8 cellular contexts compared by ENCODE assay signal in the genomic region with DNA sequence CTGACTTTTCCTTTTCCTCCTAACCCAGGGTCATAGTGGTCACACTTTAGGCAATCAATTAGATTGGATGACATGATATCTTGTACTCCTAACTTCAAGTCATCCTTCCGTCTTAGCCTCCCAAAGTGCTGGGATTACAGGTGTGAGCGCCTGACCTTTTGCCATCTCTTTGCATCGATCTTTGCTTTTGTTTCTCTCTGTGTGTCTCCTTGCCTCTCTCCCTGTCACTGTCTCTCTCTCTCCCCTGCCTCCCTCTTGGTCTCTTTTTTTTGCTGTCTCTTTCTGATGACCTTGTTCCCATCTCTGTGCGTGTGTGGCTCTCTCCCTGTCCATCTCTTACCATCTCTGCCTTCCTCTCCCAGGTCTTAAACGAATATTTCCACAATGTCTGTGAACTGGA. TPM values are rescaled to one million over a fixed set of nuclear protein-coding genes. Genes with fewer than 3 reads are reported as not detected.
DNase-seq lines count a peak whose midpoint lies in the region; ATAC-seq and TF ChIP-seq lines count a peak whose summit lies in the region.
"Not testable (repeated sequence)": the region's sequence is repeated elsewhere in the genome, so short reads cannot be mapped to it uniquely, and the experiment has no call there.

No MANE protein-coding gene starts in this region.

- 33 to 37% methylated on average over 5 of the region's 5 CpGs for WGBS in heart right ventricle, 2 donors

- peaks cover 12% of the 10 kb centered on the region for H3K4me1 Mint-ChIP-seq in CD14-positive monocyte
- H3K4me1 Mint-ChIP-seq in activated CD4-positive, alpha-beta T cell treated with anti-CD3 and anti-CD28 coated beads for 36 hours: peaks cover 35% of the 10 kb centered on the region
- peaks cover 21 to 52% (median 46%) of the 10 kb centered on the region in 7 donors for H3K4me1 Mint-ChIP-seq in naive thymus-derived CD4-positive, alpha-beta T cell
- H3K4me1 Mint-ChIP-seq in stimulated activated naive CD8-positive, alpha-beta T cell treated with anti-CD3 and anti-CD28 coated beads, Interleukin-15, Interleukin-2, amounts not matched to agents 100 ng/mL and 50 ng/mL, for 24 hours (ENCODE audit: low read depth): peaks cover 50% of the 10 kb centered on the region

- H3K36me3 ChIP-seq in heart right ventricle: peaks cover 0 to 23% (median 0%) of the 10 kb centered on the region in 9 donors
- H3K36me3 ChIP-seq in naive thymus-derived CD4-positive, alpha-beta T cell (ENCODE audit: control insufficient read depth in 2 of 3, insufficient read depth in 3 of 3, low read length in 3 of 3): not testable (repeated sequence)

- POLR2A ChIA-PET in activated CD4-positive, alpha-beta T cell treated with anti-CD3 and anti-CD28 coated beads for 36 hours (lab: Charles Lee); naive thymus-derived CD4-positive, alpha-beta T cell (lab: Charles Lee): not testable (repeated sequence)

- H3K4me1 ChIP-seq in heart right ventricle: peaks cover 0 to 16% (median 11%) of the 10 kb centered on the region in 9 donors
- not testable (repeated sequence) for H3K4me1 ChIP-seq in naive thymus-derived CD4-positive, alpha-beta T cell (ENCODE audit: control insufficient read depth in 2 of 2, insufficient read depth in 2 of 2, low read length in 2 of 2)

- CTCF ChIA-PET in activated CD4-positive, alpha-beta T cell treated with anti-CD3 and anti-CD28 coated beads for 36 hours (lab: Charles Lee); naive thymus-derived CD4-positive, alpha-beta T cell (lab: Charles Lee): not testable (repeated sequence)

- in situ Hi-C loops in KBM-7 (cut with MboI; ENCODE audit: low pct_unique_long_range_greater_than_20kb, low sequenced_read_pairs): not testable (repeated sequence)

- not testable (repeated sequence) for H3K27me3 Mint-ChIP-seq in CD14-positive monocyte (ENCODE audit: low read depth in 3 of 3); activated CD4-positive, alpha-beta T cell treated with anti-CD3 and anti-CD28 coated beads for 36 hours; naive thymus-derived CD4-positive, alpha-beta T cell; stimulated activated naive CD8-positive, alpha-beta T cell treated with anti-CD3 and anti-CD28 coated beads, Interleukin-15, Interleukin-2, amounts not matched to agents 100 ng/mL and 50 ng/mL, for 24 hours

- peak overlapping the region; percentile 70 to 100 for H3K4me3 ChIP-seq in cardiac fibroblast (replicated peaks in 1 of 2; ENCODE audit: low read depth in 2 of 2, low read length in 2 of 2)
- peak overlapping the region; percentile 57 to 90 (median 86) for H3K4me3 ChIP-seq in heart right ventricle
- H3K4me3 ChIP-seq in naive thymus-derived CD4-positive, alpha-beta T cell (ENCODE audit: low read length): peak overlapping the region; percentile 90

- not testable (repeated sequence) for H3K9me3 Mint-ChIP-seq in CD14-positive monocyte; activated CD4-positive, alpha-beta T cell treated with anti-CD3 and anti-CD28 coated beads for 36 hours (ENCODE audit: low read depth); naive thymus-derived CD4-positive, alpha-beta T cell; stimulated activated naive CD8-positive, alpha-beta T cell treated with anti-CD3 and anti-CD28 coated beads, Interleukin-15, Interleukin-2, amounts not matched to agents 100 ng/mL and 50 ng/mL, for 24 hours

- not testable (repeated sequence) for TF ChIP-seq CTCF in CD14-positive monocyte (IDR thresholded peaks at IDR 0.05); cardiac fibroblast (IDR thresholded peaks at IDR 0.05; ENCODE audit: low read depth, low read length); heart right ventricle (IDR thresholded peaks at IDR 0.05)

- H3K27ac Mint-ChIP-seq in CD14-positive monocyte: peak overlapping the region in 4 of 7 donors; percentile 3 to 92 (median 82)
- peak overlapping the region; percentile 96 for H3K27ac Mint-ChIP-seq in activated CD4-positive, alpha-beta T cell treated with anti-CD3 and anti-CD28 coated beads for 36 hours
- H3K27ac Mint-ChIP-seq in naive thymus-derived CD4-positive, alpha-beta T cell: peak overlapping the region; percentile 26 to 99 (median 96)
- H3K27ac Mint-ChIP-seq in stimulated activated naive CD8-positive, alpha-beta T cell treated with anti-CD3 and anti-CD28 coated beads, Interleukin-15, Interleukin-2, amounts not matched to agents 100 ng/mL and 50 ng/mL, for 24 hours: peak overlapping the region; percentile 97

- not testable (repeated sequence) for H3K9me3 ChIP-seq in heart right ventricle; naive thymus-derived CD4-positive, alpha-beta T cell (ENCODE audit: control insufficient read depth in 2 of 3, low read length in 3 of 3)

- peaks cover 11 to 15% of the 10 kb centered on the region in 2 donors for H3K36me3 Mint-ChIP-seq in CD14-positive monocyte
- H3K36me3 Mint-ChIP-seq in activated CD4-positive, alpha-beta T cell treated with anti-CD3 and anti-CD28 coated beads for 36 hours (ENCODE audit: low read depth): peaks cover 22% of the 10 kb centered on the region
- peaks cover 0 to 16% (median 8%) of the 10 kb centered on the region in 5 donors for H3K36me3 Mint-ChIP-seq in naive thymus-derived CD4-positive, alpha-beta T cell
- peaks cover 38% of the 10 kb centered on the region for H3K36me3 Mint-ChIP-seq in stimulated activated naive CD8-positive, alpha-beta T cell treated with anti-CD3 and anti-CD28 coated beads, Interleukin-15, Interleukin-2, amounts not matched to agents 100 ng/mL and 50 ng/mL, for 24 hours (ENCODE audit: low read depth)

- H3K27me3 ChIP-seq in heart right ventricle; naive thymus-derived CD4-positive, alpha-beta T cell (ENCODE audit: control insufficient read depth in 2 of 2, insufficient read depth in 2 of 2, low read length in 2 of 2): not testable (repeated sequence)

- not testable (repeated sequence) for DNase-seq in CD14-positive monocyte (ENCODE audit: low spot score); activated CD4-positive, alpha-beta T cell treated with anti-CD3 and anti-CD28 coated beads for 36 hours; cardiac fibroblast (ENCODE audit: low read depth in 2 of 2); heart right ventricle; naive thymus-derived CD4-positive, alpha-beta T cell
- DNase-seq in KBM-7: peak; percentile 13

- H3K4me3 Mint-ChIP-seq in CD14-positive monocyte: peak overlapping the region; percentile 92 to 95
- peak overlapping the region; percentile 98 for H3K4me3 Mint-ChIP-seq in activated CD4-positive, alpha-beta T cell treated with anti-CD3 and anti-CD28 coated beads for 36 hours
- peak overlapping the region; percentile 94 to 99 (median 97) for H3K4me3 Mint-ChIP-seq in naive thymus-derived CD4-positive, alpha-beta T cell
- H3K4me3 Mint-ChIP-seq in stimulated activated naive CD8-positive, alpha-beta T cell treated with anti-CD3 and anti-CD28 coated beads, Interleukin-15, Interleukin-2, amounts not matched to agents 100 ng/mL and 50 ng/mL, for 24 hours: peak overlapping the region; percentile 90

- ATAC-seq in GM21447 (IDR thresholded peaks at IDR 0.05; ENCODE audit: unreplicated experiment): peak; percentile 1
- ATAC-seq in activated CD4-positive, alpha-beta T cell treated with anti-CD3 and anti-CD28 coated beads for 36 hours; heart right ventricle; naive thymus-derived CD4-positive, alpha-beta T cell: not testable (repeated sequence)

- peak overlapping the region in 1 of 10 donors; percentile 71 for H3K27ac ChIP-seq in heart right ventricle
- not testable (repeated sequence) for H3K27ac ChIP-seq in naive thymus-derived CD4-positive, alpha-beta T cell (ENCODE audit: low read depth, low read length)

- intact Hi-C loops in CD14-positive monocyte (cut with micrococcal nuclease); heart right ventricle (cut with DNase I): not testable (repeated sequence)
- intact Hi-C loops in activated CD4-positive, alpha-beta T cell treated with anti-CD3 and anti-CD28 coated beads for 36 hours (cut with DNase I, micrococcal nuclease): loop anchor here (1.0 to 10.0 kb wide), 9 partner anchors 75 to 1578 kb away; a partner anchor contains a TSS
- intact Hi-C loops in naive thymus-derived CD4-positive, alpha-beta T cell (cut with micrococcal nuclease): loop anchor here (1.0 to 10.0 kb wide), 10 partner anchors 75 to 1906 kb away; a partner anchor contains a TSS

RNA-seq across cellular contexts. Expression of a gene that starts 0.9 kb away (rescaled TPM):
- polyA plus RNA-seq in CD14-positive monocyte: 10 to 100 TPM in 1 of 2 donors, 1 to 10 TPM in 1; 9.5 to 10.5 TPM
- 10 to 100 TPM; 41.1 to 54.0 TPM for total RNA-seq in activated CD4-positive, alpha-beta T cell treated with anti-CD3 and anti-CD28 coated beads for 36 hours
- total RNA-seq in heart right ventricle: 10 to 100 TPM; 19.6 to 29.1 (median 24.6) TPM
- polyA plus RNA-seq in heart right ventricle: 10 to 100 TPM; 10.1 to 12.3 TPM
- 10 to 100 TPM; 16.9 to 31.2 (median 18.5) TPM for total RNA-seq in naive thymus-derived CD4-positive, alpha-beta T cell
- polyA plus RNA-seq in naive thymus-derived CD4-positive, alpha-beta T cell: 10 to 100 TPM; 23.7 to 32.7 TPM
